ENCODE assay signal across 10 cellular contexts in genomic region chr2:65437392-65438135, GRCh38. TPM values are rescaled to one million over a fixed set of nuclear protein-coding genes. Genes with fewer than 3 reads are reported as not detected.
A peak's percentile ranks its signal among the peaks of the same experiment; 100 is the strongest.
DNase-seq lines count a peak whose midpoint lies in the region; ATAC-seq and TF ChIP-seq lines count a peak whose summit lies in the region.
"Had no signal": no experiment of that assay in that cellular context is flagged by ENCODE, and none has a peak within 500 bp of the region (broad histone marks: within the 10 kb centered on the region; RNA-seq: fewer than 3 reads in every experiment).

No MANE protein-coding gene starts in this region.

- H3K4me1 Mint-ChIP-seq in central memory CD8-positive, alpha-beta T cell = peaks cover 24% of the 10 kb centered on the region

- no peak overlapping the region for H3K27ac Mint-ChIP-seq in central memory CD8-positive, alpha-beta T cell (ENCODE audit: low read depth)

- WGBS in heart left ventricle, 4 donors = 87 to 92% (median 89%) methylated on average over 9 of the region's 9 CpGs

- H3K27me3 ChIP-seq in heart left ventricle = peaks cover 0 to 4% (median 0%) of the 10 kb centered on the region in 9 donors
- H3K27me3 ChIP-seq in muscle layer of duodenum (ENCODE audit: low read depth, low read length) = no peaks in the 10 kb centered on the region
- no peaks in the 10 kb centered on the region for H3K27me3 ChIP-seq in upper lobe of right lung

- H3K36me3 ChIP-seq in heart left ventricle = no peaks in the 10 kb centered on the region
- H3K36me3 ChIP-seq in muscle layer of duodenum (ENCODE audit: control insufficient read depth in 1 of 2, insufficient read depth in 2 of 2, low read length in 2 of 2) = peaks cover 0 to 6% of the 10 kb centered on the region in 2 donors
- H3K36me3 ChIP-seq in upper lobe of right lung = no peaks in the 10 kb centered on the region

- in situ Hi-C loops in G401 (cut with HindIII; ENCODE audit: low sequenced_read_pairs) = loop anchor here (25.0 kb wide), 1 partner anchor 100 kb away; no protein-coding TSS in a partner anchor

- TF ChIP-seq CTCF in heart left ventricle (IDR thresholded peaks at IDR 0.05) (no peak), upper lobe of right lung (IDR thresholded peaks at IDR 0.05) (no peak)

- no peaks in the 10 kb centered on the region for H3K9me3 ChIP-seq in heart left ventricle
- H3K9me3 ChIP-seq in muscle layer of duodenum (ENCODE audit: control insufficient read depth in 1 of 2, low read length in 2 of 2) = no peaks in the 10 kb centered on the region
- H3K9me3 ChIP-seq in upper lobe of right lung = no peaks in the 10 kb centered on the region

- H3K36me3 Mint-ChIP-seq in central memory CD8-positive, alpha-beta T cell (ENCODE audit: insufficient read depth) = peaks cover under 1% of the 10 kb centered on the region

- H3K4me3 ChIP-seq in heart left ventricle = peak overlapping the region in 8 of 12 donors; percentile 56 to 81 (median 72)
- no peak overlapping the region for H3K4me3 ChIP-seq in muscle layer of duodenum (ENCODE audit: low read depth in 1 of 2, low read length in 2 of 2)
- peak overlapping the region; percentile 67 for H3K4me3 ChIP-seq in upper lobe of right lung

- H3K27ac ChIP-seq in heart left ventricle = peak overlapping the region in 11 of 12 donors; percentile 93 to 100 (median 97)
- H3K27ac ChIP-seq in muscle layer of duodenum (ENCODE audit: low read length) = peak overlapping the region; percentile 87
- H3K27ac ChIP-seq in upper lobe of right lung = peak overlapping the region; percentile 95

- H3K9me3 Mint-ChIP-seq in central memory CD8-positive, alpha-beta T cell = no peaks in the 10 kb centered on the region
- H3K9me3 Mint-ChIP-seq: dendritic cell treated with granulocyte-macrophage colony-stimulating factor and Interleukin-4, amounts not matched to agents 40 ng/mL and 50 ng/mL, for 4 days had no signal

- no peak for ATAC-seq in heart left ventricle
- ATAC-seq in central memory CD8-positive, alpha-beta T cell (replicated peaks; ENCODE audit: extremely low read depth, poor library complexity, severe bottlenecking) = no peak
- no peak for ATAC-seq in upper lobe of right lung
- no peak for ATAC-seq in GM18870 (IDR thresholded peaks at IDR 0.05; ENCODE audit: unreplicated experiment)

- H3K27me3 Mint-ChIP-seq in central memory CD8-positive, alpha-beta T cell = peaks cover 33% of the 10 kb centered on the region

- DNase-seq in heart left ventricle (no peak), cardiac septum (ENCODE audit: low spot score) (no peak), upper lobe of right lung (no peak), H4 (ENCODE audit: low spot score) (no peak), G401 (ENCODE audit: low spot score) (no peak)
- DNase-seq in central memory CD8-positive, alpha-beta T cell (ENCODE audit: low spot score in 2 of 2) = no peak
- DNase-seq: NCI-H2081 treated with DMSO at 0.1 percent for 48 hours had no signal

- peaks cover 0 to 25% (median 14%) of the 10 kb centered on the region in 12 donors for H3K4me1 ChIP-seq in heart left ventricle
- peaks cover 5% of the 10 kb centered on the region in 2 donors for H3K4me1 ChIP-seq in muscle layer of duodenum (ENCODE audit: control insufficient read depth in 1 of 2, insufficient read depth in 2 of 2, low read length in 2 of 2)
- H3K4me1 ChIP-seq in upper lobe of right lung = peaks cover 16% of the 10 kb centered on the region

- intact Hi-C loops in heart left ventricle (cut with DNase I) = loop anchor here in 9 of 10 donors (2.0 to 10.0 kb wide), 11 partner anchors 55 to 783 kb away; partner anchors contain the start of gene SERTAD2 (in 1 of the 9)
- intact Hi-C loops in cardiac septum (cut with DNase I) = loop anchor here (5.0 kb wide), 2 partner anchors 110 to 210 kb away; partner anchors contain the start of gene ACTR2
- intact Hi-C loops in upper lobe of right lung (cut with DNase I) = no loop called here

- no peak for TF ChIP-seq POLR2A in heart left ventricle (IDR thresholded peaks at IDR 0.05)

- H3K4me3 Mint-ChIP-seq in central memory CD8-positive, alpha-beta T cell = peak overlapping the region; percentile 95

RNA-seq across cellular contexts. Expression of gene SPRED2, which starts 5.2 kb away (rescaled TPM):
- 10 to 100 TPM; 10.2 to 24.4 (median 17.5) TPM for total RNA-seq in heart left ventricle
- 10 to 100 TPM in 1 of 2 donors, 1 to 10 TPM in 1; 7.0 to 14.8 TPM for polyA plus RNA-seq in heart left ventricle
- total RNA-seq in cardiac septum = 22.0 TPM
- total RNA-seq in upper lobe of right lung = 56.9 TPM
- total RNA-seq in H4 (2014; rRNA removed; shearing (Covaris generic)) = 4.1 and 8.6 TPM in 2 replicates
- total RNA-seq in G401 (2014; rRNA removed; shearing (Covaris generic)) = 4.1 and 7.5 TPM in 2 replicates

Comparison
In these comparisons a context has a peak if more than half of its experiments do, and no peak if none do; other contexts are left out.
1. H3K4me3 ChIP-seq: peak in heart left ventricle (8 of 12) and upper lobe of right lung (single experiment); none in muscle layer of duodenum (0 of 2).
2. Peak in every context shown above with its lines, with median percentiles within 50 percentile points of each other: H3K27ac ChIP-seq.